ENCODE assay signal across 10 cellular contexts in the genomic region with DNA sequence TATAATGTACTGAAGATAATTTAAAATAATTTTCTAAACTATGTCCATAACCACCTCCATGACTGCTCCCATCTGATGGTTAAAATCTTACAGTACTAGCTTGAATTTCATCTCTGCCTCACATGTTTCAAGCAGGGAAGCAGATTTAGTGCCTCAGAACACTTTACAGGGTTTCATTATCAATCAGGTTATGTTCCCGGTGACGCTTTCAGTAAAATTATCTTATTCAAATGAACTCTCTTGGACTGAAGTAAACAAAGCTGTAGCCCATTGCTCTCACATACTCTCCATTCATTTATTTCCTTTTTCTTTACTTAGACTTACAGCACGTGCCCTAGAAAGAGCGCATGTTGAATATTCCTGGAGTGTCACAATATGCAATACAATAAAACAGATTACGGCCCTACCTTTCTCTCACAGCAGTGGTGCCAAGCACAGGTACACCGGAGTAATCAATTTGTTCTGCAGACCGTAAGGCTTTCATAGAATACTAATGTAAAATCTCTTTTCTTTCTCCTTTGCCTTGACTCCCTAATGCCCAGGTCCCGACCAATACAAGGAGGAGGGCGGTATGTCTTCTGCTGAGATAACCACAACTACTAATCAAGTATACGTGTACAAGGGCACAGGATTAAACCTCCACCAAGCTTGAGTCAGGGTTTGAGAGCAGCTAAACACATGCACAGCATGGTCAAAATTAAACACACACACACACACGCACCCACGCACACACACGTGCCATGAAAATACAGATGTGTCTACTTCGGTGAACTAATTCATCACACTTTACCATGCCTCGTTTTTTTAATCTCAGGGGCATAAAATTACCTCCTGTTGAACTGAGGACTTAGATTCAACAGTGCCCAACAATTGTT.
DNase-seq lines count a peak whose midpoint lies in the region; ATAC-seq and TF ChIP-seq lines count a peak whose summit lies in the region.
"Had no signal": no experiment of that assay in that cellular context is flagged by ENCODE, and none has a peak within 500 bp of the region (broad histone marks: within the 10 kb centered on the region; RNA-seq: fewer than 3 reads in every experiment).

No MANE protein-coding gene starts in this region.

- peaks cover 54% of the 10 kb centered on the region for H3K4me1 ChIP-seq in HUES6 (ENCODE audit: control insufficient read depth, insufficient read depth, low read length)

- no peaks in the 10 kb centered on the region for H3K9me3 ChIP-seq in HUES6 (ENCODE audit: control insufficient read depth, insufficient read depth, low read depth, low read length)

- 0 out of 2 replicates have a peak overlapping the region, but pooled peaks have one; percentile 8 for H3K4me3 ChIP-seq in HUES6 (ENCODE audit: low read depth, low read length)

- intact Hi-C loops in left cardiac atrium (cut with DNase I), result no loop called here

- peaks cover 87% of the 10 kb centered on the region for H3K4me1 Mint-ChIP-seq in HFFc6 (ENCODE audit: low read depth)
- peaks cover 57% of the 10 kb centered on the region for H3K4me1 Mint-ChIP-seq in mesothelial cell of epicardium
- peaks cover 51 to 66% of the 10 kb centered on the region in 2 donors for H3K4me1 Mint-ChIP-seq in immature natural killer cell

- H3K27ac Mint-ChIP-seq in HFFc6 (peak overlapping the region; percentile 40), mesothelial cell of epicardium (peak overlapping the region; percentile 35), immature natural killer cell (peak overlapping the region in 1 of 6 donors; percentile 0)

- DNase-seq in HFFc6 (no peak), mesothelial cell of epicardium (ENCODE audit: low spot score in 2 of 2, unreplicated experiment in 2 of 2) (no peak), left cardiac atrium (no peak), immature natural killer cell (no peak), Ammon's horn (ENCODE audit: low spot score) (no peak), GOT3 (lab: John Stamatoyannopoulos, UW) (no peak)
- DNase-seq: activated T-cell treated with anti-CD3 and anti-CD28 coated beads, Interleukin-2, amount 50 U/mL, for 4 hours; effector CD4-positive, alpha-beta T cell had no signal

- no peaks in the 10 kb centered on the region; the same call in 1 of the 2 replicates for H3K27me3 ChIP-seq in HUES6 (ENCODE audit: control insufficient read depth, insufficient read depth, low read length)

- H3K9me3 Mint-ChIP-seq in HFFc6 (no peaks in the 10 kb centered on the region), mesothelial cell of epicardium (no peaks in the 10 kb centered on the region), immature natural killer cell (no peaks in the 10 kb centered on the region)
- H3K9me3 Mint-ChIP-seq: activated T-cell treated with anti-CD3 and anti-CD28 coated beads, Interleukin-2, amount 50 U/mL, for 4 hours had no signal

- TF ChIP-seq CTCF in HFFc6 (IDR thresholded peaks at IDR 0.05) (no peak), mesothelial cell of epicardium (IDR thresholded peaks at IDR 0.05; ENCODE audit: unreplicated experiment) (no peak)

- no peak overlapping the region for H3K27ac ChIP-seq in HUES6 (ENCODE audit: low read depth, low read length)

- H3K27me3 Mint-ChIP-seq in HFFc6 (ENCODE audit: insufficient read depth) (no peaks in the 10 kb centered on the region), mesothelial cell of epicardium (ENCODE audit: low read depth) (no peaks in the 10 kb centered on the region), immature natural killer cell (ENCODE audit: low read depth in 3 of 3) (peaks cover 0 to 3% (median 0%) of the 10 kb centered on the region in 3 donors)

- H3K4me3 Mint-ChIP-seq in HFFc6 (peak overlapping the region; percentile 24), mesothelial cell of epicardium (no peak overlapping the region), immature natural killer cell (no peak overlapping the region)
- H3K4me3 Mint-ChIP-seq: activated T-cell treated with anti-CD3 and anti-CD28 coated beads, Interleukin-2, amount 50 U/mL, for 4 hours had no signal

- no peaks in the 10 kb centered on the region for H3K36me3 ChIP-seq in HUES6 (ENCODE audit: control insufficient read depth, insufficient read depth, low read length)

- peaks cover 37% of the 10 kb centered on the region for H3K36me3 Mint-ChIP-seq in HFFc6 (ENCODE audit: low read depth)
- H3K36me3 Mint-ChIP-seq in mesothelial cell of epicardium, result peaks cover 4% of the 10 kb centered on the region
- H3K36me3 Mint-ChIP-seq in immature natural killer cell, result peaks cover 0 to 4% (median 0%) of the 10 kb centered on the region in 3 donors

- H3K9ac ChIP-seq in HUES6 (ENCODE audit: low read length), result no peak overlapping the region

- peak; percentile 87 for ATAC-seq in GM18519 (IDR thresholded peaks at IDR 0.05; ENCODE audit: low FRiP score, unreplicated experiment)
- no peak for ATAC-seq in left cardiac atrium
- ATAC-seq: activated T-cell treated with anti-CD3 and anti-CD28 coated beads, Interleukin-2, amount 50 U/mL, for 4 hours had no signal
